In the genomic region with DNA sequence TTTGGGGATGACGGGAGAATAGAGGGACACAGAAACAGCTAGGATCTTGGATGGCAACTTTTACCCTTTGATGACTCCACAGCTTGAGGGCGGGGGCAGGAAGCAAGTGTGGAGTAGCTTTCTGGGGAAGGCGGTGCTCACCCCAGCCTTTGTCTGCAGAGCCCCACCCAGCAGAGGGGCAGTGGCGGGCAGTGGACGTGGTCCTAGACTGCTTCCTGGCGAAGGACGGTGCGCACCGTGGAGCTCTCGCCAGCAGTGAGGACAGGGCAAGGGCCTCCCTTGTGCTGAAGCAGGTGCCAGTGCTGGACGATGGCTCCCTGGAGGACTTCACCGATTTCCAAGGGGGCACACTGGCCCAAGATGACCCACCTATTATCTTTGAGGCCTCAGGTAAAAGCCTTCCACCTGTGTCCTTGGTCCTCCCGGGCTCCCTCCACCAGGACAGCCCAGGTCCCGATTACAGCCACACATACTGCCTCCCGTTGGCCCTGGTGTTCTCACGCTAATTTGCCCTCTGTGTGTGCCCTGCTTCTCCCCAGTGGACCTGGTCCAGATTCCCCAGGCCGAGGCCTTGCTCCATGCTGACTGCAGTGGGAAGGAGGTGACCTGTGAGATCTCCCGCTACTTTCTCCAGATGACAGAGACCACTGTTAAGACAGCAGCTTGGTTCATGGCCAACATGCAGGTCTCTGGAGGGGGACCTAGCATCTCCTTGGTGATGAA, we compare ENCODE assay signal across 8 cellular contexts. TPM values are rescaled to one million over a fixed set of nuclear protein-coding genes. Genes with fewer than 3 reads are reported as not detected.
A peak's percentile ranks its signal among the peaks of the same experiment; 100 is the strongest.
DNase-seq lines count a peak whose midpoint lies in the region; ATAC-seq and TF ChIP-seq lines count a peak whose summit lies in the region.

No MANE protein-coding gene starts in this region.

- peaks cover 33% of the 10 kb centered on the region for H3K4me1 ChIP-seq in smooth muscle cell (ENCODE audit: low read depth)

- no peaks in the 10 kb centered on the region for H3K9me3 ChIP-seq in smooth muscle cell (replicated peaks; ENCODE audit: low read depth)

- CTCF ChIA-PET in BJ (lab: Yijun Ruan, JAX): interaction anchor here (1.5 to 3.0 kb wide), 2 partner anchors 12 to 29 kb away, joined by 4 to 27 read pairs; no protein-coding TSS in a partner anchor
- CTCF ChIA-PET in GM10248 (lab: Yijun Ruan, JAX): interaction anchor here (1.2 to 12.1 kb wide), 7 partner anchors 9 to 104 kb away, joined by 3 to 91 read pairs (median 5); partner anchors contain the start of gene VAMP1

- H3K27ac Mint-ChIP-seq in naive B cell: peak overlapping the region; percentile 90 to 100 (median 99)

- H3K9me3 Mint-ChIP-seq in naive B cell: no peaks in the 10 kb centered on the region

- peak overlapping the region; percentile 44 for H3K4me3 ChIP-seq in BJ (ENCODE audit: low read depth, low read length)
- H3K4me3 ChIP-seq in NB4 (ENCODE audit: low read depth, low read length): peak overlapping the region; percentile 83
- H3K4me3 ChIP-seq in smooth muscle cell: no peak overlapping the region

- no peak overlapping the region for H2AFZ ChIP-seq in smooth muscle cell (ENCODE audit: low read depth)

- H3K79me2 ChIP-seq in smooth muscle cell (ENCODE audit: low read depth): no peaks in the 10 kb centered on the region

- no peak for DNase-seq in BJ (ENCODE audit: low read depth)
- DNase-seq in NB4 (ENCODE audit: low read depth): no peak
- peak; percentile 70 for DNase-seq in dermis blood vessel endothelial cell
- no peak for DNase-seq in naive B cell
- DNase-seq in GM10248 (ENCODE audit: extremely low spot score): no peak
- no peak for DNase-seq in NCI-H1105 treated with DMSO at 0.1 percent for 48 hours (lab: John Stamatoyannopoulos, UW)
- no peak for DNase-seq in smooth muscle cell (lab: John Stamatoyannopoulos, UW; ENCODE audit: unreplicated experiment)

- H4K20me1 ChIP-seq in smooth muscle cell (ENCODE audit: low read depth): no peaks in the 10 kb centered on the region

- H3K9ac ChIP-seq in smooth muscle cell (ENCODE audit: low read depth): no peak overlapping the region

- WGBS in smooth muscle cell (ENCODE audit: low lambda C conversion rate): 92% methylated on average over 18 of the region's 18 CpGs

- H3K27me3 ChIP-seq in BJ (ENCODE audit: control insufficient read depth, insufficient read depth, low read length) (no peaks in the 10 kb centered on the region), smooth muscle cell (ENCODE audit: low read depth) (no peaks in the 10 kb centered on the region)

- peaks cover 40 to 66% (median 51%) of the 10 kb centered on the region in 3 donors for H3K4me1 Mint-ChIP-seq in naive B cell

- POLR2A ChIA-PET in BJ (lab: Charles Lee) (interaction anchor here (1.2 kb wide), 1 partner anchor 18 kb away, joined by 3 read pairs; the partner anchor contains the start of gene VAMP1), GM10248 (lab: Yijun Ruan, JAX) (interaction anchor here (0.6 to 3.2 kb wide), 6 partner anchors 9 to 414 kb away, joined by 3 to 28 read pairs (median 4); partner anchors contain the start of genes GAPDH, TPI1 and VAMP1)

- no peak overlapping the region for H3K27ac ChIP-seq in smooth muscle cell (ENCODE audit: low read depth)

- H3K27me3 Mint-ChIP-seq in naive B cell: no peaks in the 10 kb centered on the region

- H3K36me3 ChIP-seq in BJ (ENCODE audit: control insufficient read depth, insufficient read depth, low read length) (peaks cover 7% of the 10 kb centered on the region), smooth muscle cell (ENCODE audit: low read depth) (no peaks in the 10 kb centered on the region)

- no peak for TF ChIP-seq POLR2A in NB4 (IDR thresholded peaks at IDR 0.05; ENCODE audit: extremely low read depth, insufficient read length)

- H3F3A ChIP-seq in smooth muscle cell (ENCODE audit: low read depth): no peaks in the 10 kb centered on the region

- H3K4me3 Mint-ChIP-seq in naive B cell: peak overlapping the region; percentile 93 to 100 (median 100)

- ATAC-seq in naive B cell (ENCODE audit: low read depth in 2 of 2) (no peak), HG03565 (IDR thresholded peaks at IDR 0.05; ENCODE audit: unreplicated experiment) (no peak)

- TF ChIP-seq CTCF in BJ (IDR thresholded peaks at IDR 0.05; ENCODE audit: insufficient read depth, low read depth, low read length) (no peak), NB4 (IDR thresholded peaks at IDR 0.05; ENCODE audit: low read depth, low read length) (no peak), GM10248 (IDR thresholded peaks at IDR 0.05; ENCODE audit: control extremely low read depth, extremely low read depth, low read depth, missing control alignments) (no peak), smooth muscle cell (IDR thresholded peaks at IDR 0.05; ENCODE audit: borderline replicate concordance, insufficient read depth, poor library complexity, severe bottlenecking) (no peak)

- H3K36me3 Mint-ChIP-seq in naive B cell: peaks cover 9 to 15% of the 10 kb centered on the region in 2 donors

- no peak overlapping the region for H3K4me2 ChIP-seq in smooth muscle cell

RNA-seq across cellular contexts. Expression of gene TAPBPL, which starts 1.2 kb away (rescaled TPM):
- polyA plus RNA-seq in BJ (2011; rRNA removed) (13.6 and 25.8 TPM in 2 replicates), naive B cell (ENCODE audit: low read depth in 6 of 6) (100 to 1,000 TPM in 3 of 6 donors, 10 to 100 TPM in 3; 61.0 to 128 (median 108) TPM), smooth muscle cell (1.5 and 3.2 TPM in 2 replicates)
- polyA minus RNA-seq in BJ (2011; rRNA and poly(A)+ RNA removed): 5.7 and 13.7 TPM in 2 replicates
- total RNA-seq in dermis blood vessel endothelial cell (23.0 and 26.1 TPM in 2 replicates), smooth muscle cell (0.85 TPM in 1 of 2 replicates, not detected in the other)

RNA-seq across cellular contexts. Expression of gene CD27, which starts 8.3 kb away (rescaled TPM):
- 0.15 TPM in 1 of 2 replicates, not detected in the other for polyA plus RNA-seq in BJ (2011; rRNA removed)
- polyA minus RNA-seq in BJ (2011; rRNA and poly(A)+ RNA removed): not detected in 2 replicates
- total RNA-seq in dermis blood vessel endothelial cell: not detected in 2 replicates
- 10 to 100 TPM in 1 of 6 donors, 1 to 10 TPM in 5; 3.2 to 14.8 (median 6.6) TPM for polyA plus RNA-seq in naive B cell (ENCODE audit: low read depth in 6 of 6)
- not detected in 2 replicates for total RNA-seq in smooth muscle cell
- polyA plus RNA-seq in smooth muscle cell: not detected in 2 replicates

RNA-seq across cellular contexts. Expression of gene VAMP1, which starts 17.4 kb away (rescaled TPM):
- 12.5 and 23.3 TPM in 2 replicates for polyA plus RNA-seq in BJ (2011; rRNA removed)
- 3.3 and 4.6 TPM in 2 replicates for polyA minus RNA-seq in BJ (2011; rRNA and poly(A)+ RNA removed)
- total RNA-seq in dermis blood vessel endothelial cell: 0.51 and 4.1 TPM in 2 replicates
- polyA plus RNA-seq in naive B cell (ENCODE audit: low read depth in 6 of 6): 1 to 10 TPM; 1.7 to 6.7 (median 4.5) TPM
- 3.5 and 10.0 TPM in 2 replicates for total RNA-seq in smooth muscle cell
- 7.5 and 8.6 TPM in 2 replicates for polyA plus RNA-seq in smooth muscle cell

RNA-seq across cellular contexts. Expression of gene MRPL51, which starts 40.0 kb away (rescaled TPM):
- polyA plus RNA-seq in BJ (2011; rRNA removed): 53.4 and 117 TPM in 2 replicates
- 13.1 and 21.4 TPM in 2 replicates for polyA minus RNA-seq in BJ (2011; rRNA and poly(A)+ RNA removed)
- 86.4 and 167 TPM in 2 replicates for total RNA-seq in dermis blood vessel endothelial cell
- 100 to 1,000 TPM; 126 to 243 (median 176) TPM for polyA plus RNA-seq in naive B cell (ENCODE audit: low read depth in 6 of 6)
- total RNA-seq in smooth muscle cell: 122 and 126 TPM in 2 replicates
- 364 and 377 TPM in 2 replicates for polyA plus RNA-seq in smooth muscle cell

RNA-seq across cellular contexts. Expression of gene NCAPD2, which starts 40.8 kb away (rescaled TPM):
- polyA plus RNA-seq in BJ (2011; rRNA removed) (55.8 and 65.6 TPM in 2 replicates), naive B cell (ENCODE audit: low read depth in 6 of 6) (10 to 100 TPM; 13.3 to 25.5 (median 17.8) TPM), smooth muscle cell (17.6 and 21.5 TPM in 2 replicates)
- 42.8 and 48.1 TPM in 2 replicates for polyA minus RNA-seq in BJ (2011; rRNA and poly(A)+ RNA removed)
- total RNA-seq in dermis blood vessel endothelial cell (28.2 and 102 TPM in 2 replicates), smooth muscle cell (22.7 and 78.9 TPM in 2 replicates)
